In the genomic region with DNA sequence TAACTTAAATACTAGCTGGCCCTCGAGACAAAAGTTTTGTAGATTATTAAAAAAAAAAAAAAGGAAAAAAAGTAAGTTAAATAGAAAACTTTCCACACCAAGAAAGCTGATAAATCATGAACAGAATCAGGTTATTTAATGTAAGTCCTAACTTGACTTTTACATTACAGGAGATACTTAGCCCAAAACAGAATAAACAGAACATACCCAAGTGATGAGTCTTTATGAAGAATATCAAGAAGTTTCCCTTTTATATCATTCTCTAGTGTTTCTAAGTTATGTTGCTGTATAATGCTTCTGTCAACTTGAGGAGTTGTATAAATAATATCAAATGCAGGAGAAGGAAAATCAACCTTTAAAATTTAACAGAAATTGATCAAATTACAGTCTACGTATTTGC, we compare ENCODE assay signal across 25 cellular contexts.
"Had no signal": no experiment of that assay in that cellular context is flagged by ENCODE, and none has a peak within 500 bp of the region (broad histone marks: within the 10 kb centered on the region; RNA-seq: fewer than 3 reads in every experiment).

No MANE protein-coding gene starts in this region.

- DNase-seq: activated B cell treated with CpG ODN at 0.5 μM for 24 hours; activated CD4-positive, alpha-beta memory T cell treated with anti-CD3 and anti-CD28 coated beads for 36 hours; activated CD4-positive, alpha-beta T cell treated with anti-CD3 and anti-CD28 coated beads for 4 hours; activated CD4-positive, alpha-beta T cell treated with anti-CD3 and anti-CD28 coated beads, Interleukin-2, amount 10 ng/mL, durations not matched to agents 24 days and 14 days; activated CD4-positive, alpha-beta T cell treated with anti-CD3 and anti-CD28 coated beads, Interleukin-2, amount 50 U/mL, for 1 hour; activated CD4-positive, alpha-beta T cell treated with anti-CD3 and anti-CD28 coated beads, Interleukin-2, amount 50 U/mL, for 4 hours; activated CD4-positive, CD25-positive, alpha-beta regulatory T cell treated with anti-CD3 and anti-CD28 coated beads, Interleukin-2, amount 50 U/mL, for 72 hours; activated CD8-positive, alpha-beta memory T cell treated with anti-CD3 and anti-CD28 coated beads, Interleukin-2, amount 50 U/mL, for 48 hours; activated CD8-positive, alpha-beta T cell treated with anti-CD3 and anti-CD28 coated beads for 36 hours; activated effector memory CD4-positive, alpha-beta T cell treated with Interleukin-2 at 50 U/mL for 16 hours; activated gamma-delta T cell; activated naive CD4-positive, alpha-beta T cell treated with anti-CD3 and anti-CD28 coated beads, Interleukin-2, amount 10 ng/mL, durations not matched to agents 7 days and 5 days; activated naive CD4-positive, alpha-beta T cell treated with Interleukin-2 at 50 U/mL for 16 hours; activated naive CD8-positive, alpha-beta T cell treated with anti-CD3 and anti-CD28 coated beads, Interleukin-2, amount 10 ng/mL, durations not matched to agents 7 days and 5 days; activated naive CD8-positive, alpha-beta T cell treated with anti-CD3 and anti-CD28 coated beads, Interleukin-2, amount 50 U/mL, for 24 hours; activated T-cell treated with anti-CD3 and anti-CD28 coated beads, Interleukin-2, amount 50 U/mL, for 24 hours; activated T-cell treated with anti-CD3 and anti-CD28 coated beads, Interleukin-2, amount 50 U/mL, for 48 hours; amygdala; anterior cingulate cortex; caudate nucleus; cerebellar nuclear complex; T-helper 1 cell; T-helper 2 cell; T-helper 9 cell had no signal

- ATAC-seq: activated CD8-positive, alpha-beta T cell treated with anti-CD3 and anti-CD28 coated beads for 36 hours; activated naive CD8-positive, alpha-beta T cell treated with anti-CD3 and anti-CD28 coated beads, Interleukin-2, amount 50 U/mL, for 24 hours had no signal

- FAIRE-seq: bronchial epithelial cell had no signal
